Comparison of ENCODE assay signal across 8 cellular contexts in the genomic region with DNA sequence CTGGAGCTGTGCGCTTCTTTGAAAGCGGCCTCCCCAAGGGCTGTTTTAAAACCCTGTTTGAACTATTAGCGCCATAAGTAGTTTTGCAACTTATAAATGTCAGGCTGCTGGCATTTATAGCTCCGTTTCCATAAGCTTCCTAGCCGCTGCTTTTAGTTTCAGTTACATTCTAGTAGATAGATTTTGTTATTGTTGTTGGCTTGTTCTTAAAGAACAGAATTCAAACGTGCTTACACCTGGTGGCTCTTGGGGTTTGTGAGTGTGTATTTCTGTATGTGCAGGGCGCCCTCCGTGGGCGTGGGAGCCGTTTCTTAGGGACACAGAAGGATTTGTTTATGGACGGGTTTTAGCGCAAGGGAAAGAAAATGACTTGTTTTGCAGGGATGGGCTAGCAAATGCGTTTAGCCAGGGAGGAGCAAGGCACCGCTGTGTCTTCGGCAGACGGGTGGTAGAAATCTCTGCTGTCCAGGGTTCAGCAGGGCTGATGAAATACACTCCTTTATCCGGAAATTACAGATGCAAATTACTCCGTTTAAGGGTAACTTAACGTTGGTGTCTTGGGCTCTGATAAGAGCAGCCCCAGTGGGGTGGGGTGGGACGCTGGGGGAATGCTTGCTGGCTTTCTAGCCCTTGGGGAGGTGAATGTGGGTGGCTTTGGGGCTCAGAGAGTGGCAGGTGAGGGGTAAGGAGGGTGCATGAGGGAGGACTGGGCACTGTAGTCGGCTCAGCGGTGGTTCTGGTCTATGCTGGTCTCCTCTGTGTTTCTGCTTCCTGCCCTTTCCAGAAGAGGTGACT. TPM values are rescaled to one million over a fixed set of nuclear protein-coding genes. Genes with fewer than 3 reads are reported as not detected.
A peak's percentile ranks its signal among the peaks of the same experiment; 100 is the strongest.
DNase-seq lines count a peak whose midpoint lies in the region; ATAC-seq, FAIRE-seq and TF ChIP-seq lines count a peak whose summit lies in the region.

No MANE protein-coding gene starts in this region.

- dilution Hi-C loops in mammary epithelial cell (cut with HindIII; ENCODE audit: low sequenced_read_pairs): no loop called here

- ATAC-seq in memory B cell (ENCODE audit: low read depth): peak; percentile 17

- H3K4me3 ChIP-seq in LNCaP clone FGC (ENCODE audit: low read depth, low read length) (peak overlapping the region; percentile 31), mammary epithelial cell (replicated peaks in 1 of 3; ENCODE audit: insufficient read depth in 1 of 3, low read depth in 2 of 3, low read length in 3 of 3) (peak overlapping the region; percentile 48 to 69 (median 59))

- H3K9ac ChIP-seq in mammary epithelial cell (ENCODE audit: insufficient read depth, low read length): peak overlapping the region; percentile 11

- H3K4me2 ChIP-seq in mammary epithelial cell (ENCODE audit: insufficient read depth, low read depth, low read length): peak overlapping the region; percentile 99

- H2AFZ ChIP-seq in mammary epithelial cell (ENCODE audit: low read depth, low read length): peak overlapping the region; percentile 81

- peaks cover 21% of the 10 kb centered on the region for H3K4me1 Mint-ChIP-seq in activated T-cell treated with anti-CD3 and anti-CD28 coated beads, Interleukin-2, amount 50 U/mL, for 24 hours (ENCODE audit: low read depth)
- H3K4me1 Mint-ChIP-seq in memory B cell: peaks cover 12% of the 10 kb centered on the region

- DNase-seq in activated T-cell treated with anti-CD3 and anti-CD28 coated beads, Interleukin-2, amount 50 U/mL, for 24 hours: no peak
- no peak for DNase-seq in activated T-cell treated with anti-CD3 and anti-CD28 coated beads, Interleukin-2, amount 50 U/mL, for 1 hour
- DNase-seq in LNCaP clone FGC (ENCODE audit: low read depth) (no peak), mammary epithelial cell (no peak), memory B cell (ENCODE audit: low spot score in 2 of 2) (no peak), urothelium cell line (ENCODE audit: low spot score) (peak; percentile 27), D341Med (ENCODE audit: low spot score) (no peak), NK-92 (lab: John Stamatoyannopoulos, UW; ENCODE audit: unreplicated experiment) (no peak)

- CTCF ChIA-PET in mammary epithelial cell (lab: Charles Lee; ENCODE audit: low non-redundant PET): interaction anchor here (0.9 kb wide), 1 partner anchor 171 kb away, joined by 4 read pairs; no protein-coding TSS in a partner anchor

- no peak for FAIRE-seq in urothelium cell line (lab: Jason Lieb, UNC)

- no peaks in the 10 kb centered on the region for H3K9me3 Mint-ChIP-seq in activated T-cell treated with anti-CD3 and anti-CD28 coated beads, Interleukin-2, amount 50 U/mL, for 24 hours
- H3K9me3 Mint-ChIP-seq in memory B cell: no peaks in the 10 kb centered on the region

- no peaks in the 10 kb centered on the region for H3K79me2 ChIP-seq in mammary epithelial cell (ENCODE audit: insufficient read depth, low read length)

- H3K4me1 ChIP-seq in mammary epithelial cell (ENCODE audit: insufficient read depth, low read length): peaks cover 13% of the 10 kb centered on the region

- no peak for TF ChIP-seq CTCF in LNCaP clone FGC (IDR thresholded peaks at IDR 0.05; ENCODE audit: control insufficient read depth, extremely low read depth, insufficient read depth)
- no peak for TF ChIP-seq CTCF in mammary epithelial cell (conservative IDR thresholded peaks at IDR 0.05 in 1 of 2, IDR thresholded peaks at IDR 0.05 in 1 of 2; ENCODE audit: extremely low read depth in 1 of 2, insufficient read depth in 1 of 2, low read depth in 1 of 2, low read length in 2 of 2)

- no peak overlapping the region for H3K27ac Mint-ChIP-seq in activated T-cell treated with anti-CD3 and anti-CD28 coated beads, Interleukin-2, amount 50 U/mL, for 24 hours
- H3K27ac Mint-ChIP-seq in memory B cell: no peak overlapping the region

- intact Hi-C loops in mammary epithelial cell (cut with micrococcal nuclease): loop anchor here (5.0 kb wide), 1 partner anchor 43 kb away; no protein-coding TSS in a partner anchor

- H3K27ac ChIP-seq in mammary epithelial cell (ENCODE audit: insufficient read depth, low read depth, low read length): no peak overlapping the region

- WGBS in mammary epithelial cell (ENCODE audit: low coverage, missing lambda C conversion rate): 4% methylated on average over 19 of the region's 22 CpGs

- no peaks in the 10 kb centered on the region for H3K36me3 Mint-ChIP-seq in activated T-cell treated with anti-CD3 and anti-CD28 coated beads, Interleukin-2, amount 50 U/mL, for 24 hours (ENCODE audit: low read depth)
- peaks cover 3% of the 10 kb centered on the region for H3K36me3 Mint-ChIP-seq in memory B cell

- no peaks in the 10 kb centered on the region for H4K20me1 ChIP-seq in mammary epithelial cell (ENCODE audit: insufficient read depth, low read length)

- in situ Hi-C loops in mammary epithelial cell (cut with MboI; ENCODE audit: low sequenced_read_pairs in 2 of 2): no loop called here

- no peaks in the 10 kb centered on the region for H3K9me3 ChIP-seq in mammary epithelial cell (replicated peaks; ENCODE audit: insufficient read depth, low read length)

- H3K4me3 Mint-ChIP-seq in activated T-cell treated with anti-CD3 and anti-CD28 coated beads, Interleukin-2, amount 50 U/mL, for 24 hours: peak overlapping the region; percentile 75
- H3K4me3 Mint-ChIP-seq in memory B cell: peak overlapping the region; percentile 78

- H3K27me3 ChIP-seq in mammary epithelial cell (ENCODE audit: insufficient read depth, low read length): peaks cover 14% of the 10 kb centered on the region

- peaks cover 79% of the 10 kb centered on the region for H3K27me3 Mint-ChIP-seq in activated T-cell treated with anti-CD3 and anti-CD28 coated beads, Interleukin-2, amount 50 U/mL, for 24 hours
- peaks cover 33% of the 10 kb centered on the region for H3K27me3 Mint-ChIP-seq in memory B cell

- no peaks in the 10 kb centered on the region for H3K36me3 ChIP-seq in mammary epithelial cell (ENCODE audit: insufficient read depth, low read length)

- no TSS peak for BruUV-seq in mammary epithelial cell (replicated peaks; lab: Mats Ljungman, UMichigan)

RNA-seq across cellular contexts. Expression of gene SV2B, which starts 0.7 kb away (rescaled TPM):
- total RNA-seq in mammary epithelial cell: under 1 TPM; 0.33 to 0.40 TPM
- not detected for polyA plus RNA-seq in mammary epithelial cell
- not detected for polyA minus RNA-seq in mammary epithelial cell
